8 cellular contexts compared by ENCODE assay signal in the genomic region with DNA sequence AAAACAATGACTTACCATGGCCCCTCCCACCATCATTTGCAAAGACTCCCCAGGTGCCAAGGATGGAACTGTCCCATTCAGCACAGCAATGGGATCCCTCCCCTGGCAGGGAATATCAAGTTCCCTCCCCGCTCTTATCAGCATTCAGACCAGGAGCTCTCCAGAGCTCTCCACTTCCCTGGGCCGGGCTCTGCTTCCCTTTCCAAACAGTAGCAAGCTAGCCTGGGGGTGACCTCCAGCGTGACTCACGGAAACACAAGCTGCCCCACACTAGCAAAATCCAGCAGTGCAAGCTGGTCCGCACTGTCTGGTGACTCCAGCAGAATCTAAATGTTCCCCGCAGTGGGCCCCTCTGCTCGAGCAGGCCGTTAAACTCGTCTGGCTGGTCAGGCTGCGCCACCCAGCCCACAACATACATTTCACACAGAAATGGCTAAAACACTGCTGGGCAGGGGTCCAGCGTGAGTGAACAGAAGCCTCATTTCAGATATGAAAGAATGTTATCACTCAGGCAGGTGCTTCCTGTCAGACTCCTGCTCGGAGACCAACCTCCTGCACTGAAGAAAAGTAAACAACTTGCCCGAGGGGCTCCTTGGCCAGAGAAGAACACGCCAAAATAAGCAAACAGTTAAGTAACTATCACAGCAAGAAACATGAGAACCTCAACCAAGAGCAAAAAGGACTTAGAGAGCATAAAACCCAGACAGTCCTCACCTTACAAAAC. TPM values are rescaled to one million over a fixed set of nuclear protein-coding genes. Genes with fewer than 3 reads are reported as not detected.
DNase-seq lines count a peak whose midpoint lies in the region; ATAC-seq and TF ChIP-seq lines count a peak whose summit lies in the region.

No MANE protein-coding gene starts in this region.

- peaks cover 23% of the 10 kb centered on the region for H3K4me1 ChIP-seq in upper lobe of right lung

- no peaks in the 10 kb centered on the region for H3K9me3 ChIP-seq in upper lobe of right lung

- no peak for TF ChIP-seq CTCF in upper lobe of right lung (IDR thresholded peaks at IDR 0.05)

- ATAC-seq in activated naive CD4-positive, alpha-beta T cell treated with anti-CD3 and anti-CD28 coated beads, Interleukin-2, amount 50 U/mL, for 72 hours: no peak
- ATAC-seq in upper lobe of right lung (peak; percentile 93), GM21619 (IDR thresholded peaks at IDR 0.05; ENCODE audit: unreplicated experiment) (no peak)

- H3K4me1 Mint-ChIP-seq in activated T-cell treated with anti-CD3 and anti-CD28 coated beads, Interleukin-2, amount 50 U/mL, for 24 hours (ENCODE audit: low read depth): peaks cover 84% of the 10 kb centered on the region

- peaks cover 99% of the 10 kb centered on the region for H3K36me3 Mint-ChIP-seq in activated T-cell treated with anti-CD3 and anti-CD28 coated beads, Interleukin-2, amount 50 U/mL, for 24 hours (ENCODE audit: low read depth)
- peaks cover 56 to 94% of the 10 kb centered on the region in 2 donors for H3K36me3 Mint-ChIP-seq in activated naive CD4-positive, alpha-beta T cell treated with anti-CD3 and anti-CD28 coated beads, Interleukin-2, amount 50 U/mL, for 72 hours

- DNase-seq in activated T-cell treated with anti-CD3 and anti-CD28 coated beads, Interleukin-2, amount 50 U/mL, for 24 hours: no peak
- DNase-seq in activated T-cell treated with anti-CD3 and anti-CD28 coated beads for 4 hours (no peak), iris pigment epithelial cell (ENCODE audit: low read depth) (peak; percentile 95), upper lobe of right lung (peak; percentile 86), GM19240 (ENCODE audit: insufficient read length, low spot score) (no peak), NCI-H446 (lab: John Stamatoyannopoulos, UW) (no peak)
- DNase-seq in activated naive CD4-positive, alpha-beta T cell treated with anti-CD3 and anti-CD28 coated beads, Interleukin-2, amount 50 U/mL, for 72 hours (ENCODE audit: low spot score in 2 of 2): no peak

- H3K36me3 ChIP-seq in upper lobe of right lung: peaks cover 98% of the 10 kb centered on the region

- H3K9me3 Mint-ChIP-seq in activated T-cell treated with anti-CD3 and anti-CD28 coated beads, Interleukin-2, amount 50 U/mL, for 24 hours: no peaks in the 10 kb centered on the region
- H3K9me3 Mint-ChIP-seq in activated naive CD4-positive, alpha-beta T cell treated with anti-CD3 and anti-CD28 coated beads, Interleukin-2, amount 50 U/mL, for 72 hours: no peaks in the 10 kb centered on the region

- intact Hi-C loops in upper lobe of right lung (cut with DNase I): loop anchor here (10.0 kb wide), 1 partner anchor 45 kb away; no protein-coding TSS in a partner anchor

- no peaks in the 10 kb centered on the region for H3K27me3 ChIP-seq in upper lobe of right lung

- peak overlapping the region; percentile 77 for H3K27ac ChIP-seq in upper lobe of right lung

- no peak overlapping the region for H3K4me3 Mint-ChIP-seq in activated T-cell treated with anti-CD3 and anti-CD28 coated beads, Interleukin-2, amount 50 U/mL, for 24 hours

- H3K4me3 ChIP-seq in upper lobe of right lung: no peak overlapping the region

- H3K27ac Mint-ChIP-seq in activated T-cell treated with anti-CD3 and anti-CD28 coated beads, Interleukin-2, amount 50 U/mL, for 24 hours: peak overlapping the region; percentile 87
- peak overlapping the region; percentile 80 to 97 for H3K27ac Mint-ChIP-seq in activated naive CD4-positive, alpha-beta T cell treated with anti-CD3 and anti-CD28 coated beads, Interleukin-2, amount 50 U/mL, for 72 hours

- H3K27me3 Mint-ChIP-seq in activated T-cell treated with anti-CD3 and anti-CD28 coated beads, Interleukin-2, amount 50 U/mL, for 24 hours: no peaks in the 10 kb centered on the region

RNA-seq across cellular contexts. Expression of a gene that starts 33.9 kb away (rescaled TPM):
- 100 to 1,000 TPM; 230 to 510 TPM for total RNA-seq in activated naive CD4-positive, alpha-beta T cell treated with anti-CD3 and anti-CD28 coated beads, Interleukin-2, amount 50 U/mL, for 72 hours
- total RNA-seq in upper lobe of right lung: 98.6 TPM

Comparison
In these comparisons a context has a peak if more than half of its experiments do, and no peak if none do; other contexts are left out.
1. DNase-seq: peak in iris pigment epithelial cell (single experiment) and upper lobe of right lung (single experiment); none in activated T-cell treated with anti-CD3 and anti-CD28 coated beads, Interleukin-2, amount 50 U/mL, for 24 hours (single experiment), activated T-cell treated with anti-CD3 and anti-CD28 coated beads for 4 hours (single experiment), activated naive CD4-positive, alpha-beta T cell treated with anti-CD3 and anti-CD28 coated beads, Interleukin-2, amount 50 U/mL, for 72 hours (0 of 2), GM19240 (single experiment) and NCI-H446 (0 of 2).